ENCODE assay signal across 8 cellular contexts in genomic region chr12:57693659-57694458, GRCh38. TPM values are rescaled to one million over a fixed set of nuclear protein-coding genes. Genes with fewer than 3 reads are reported as not detected.
DNase-seq lines count a peak whose midpoint lies in the region; ATAC-seq and TF ChIP-seq lines count a peak whose summit lies in the region.

Gene OS9 (plus strand): TSS chr12:57694132. CDS start chr12:57694162, 30 bp downstream.

- ATAC-seq in GM19324 (IDR thresholded peaks at IDR 0.05; ENCODE audit: low FRiP score, unreplicated experiment) (peak; percentile 97), HG03469 (IDR thresholded peaks at IDR 0.05; ENCODE audit: unreplicated experiment) (peak; percentile 94), left lobe of liver (peak; percentile 94)

- H3K9me3 Mint-ChIP-seq in activated CD4-positive, alpha-beta T cell treated with anti-CD3 and anti-CD28 coated beads, Interleukin-2, amount 10 ng/mL, durations not matched to agents 24 days and 14 days, result no peaks in the 10 kb centered on the region

- no peak within 1 kb of the TSS for H3K27ac Mint-ChIP-seq in activated CD4-positive, alpha-beta T cell treated with anti-CD3 and anti-CD28 coated beads, Interleukin-2, amount 10 ng/mL, durations not matched to agents 24 days and 14 days

- TF ChIP-seq CTCF in C4-2B (conservative IDR thresholded peaks at IDR 0.05), result peak; percentile 93

- peaks cover 1% of the 10 kb centered on the region for H3K4me1 Mint-ChIP-seq in activated CD4-positive, alpha-beta T cell treated with anti-CD3 and anti-CD28 coated beads, Interleukin-2, amount 10 ng/mL, durations not matched to agents 24 days and 14 days

- DNase-seq in NCI-H526 (lab: John Stamatoyannopoulos, UW), result peak; percentile 99 to 100
- peak; percentile 98 for DNase-seq in activated CD4-positive, alpha-beta T cell treated with anti-CD3 and anti-CD28 coated beads, Interleukin-2, amount 10 ng/mL, durations not matched to agents 24 days and 14 days
- DNase-seq in dedifferentiated amniotic fluid mesenchymal stem cell (ENCODE audit: extremely low spot score), result peak; percentile 100
- DNase-seq in left lobe of liver (ENCODE audit: low spot score), result peak; percentile 98
- peak; percentile 95 for DNase-seq in stimulated activated CD4-positive, alpha-beta T cell treated with anti-CD3 and anti-CD28 coated beads, Interleukin-2, amount 100 ng/mL, for 4 hours (ENCODE audit: low read depth)

- H3K36me3 Mint-ChIP-seq in activated CD4-positive, alpha-beta T cell treated with anti-CD3 and anti-CD28 coated beads, Interleukin-2, amount 10 ng/mL, durations not matched to agents 24 days and 14 days (ENCODE audit: low read depth), result peaks cover 30% of the 10 kb centered on the region

- peaks cover 13% of the 10 kb centered on the region for H3K27me3 Mint-ChIP-seq in activated CD4-positive, alpha-beta T cell treated with anti-CD3 and anti-CD28 coated beads, Interleukin-2, amount 10 ng/mL, durations not matched to agents 24 days and 14 days

- H3K27ac ChIP-seq in C4-2B, result peak within 1 kb of the TSS; percentile 64

- intact Hi-C loops in activated CD4-positive, alpha-beta T cell treated with anti-CD3 and anti-CD28 coated beads, Interleukin-2, amount 10 ng/mL, durations not matched to agents 24 days and 14 days (cut with micrococcal nuclease), result loop anchor here (1.0 to 10.0 kb wide), 7 partner anchors 50 to 219 kb away; partner anchors contain the start of genes ARHGAP9, B4GALNT1, DCTN2 and DDIT3

- H3K4me3 Mint-ChIP-seq in activated CD4-positive, alpha-beta T cell treated with anti-CD3 and anti-CD28 coated beads, Interleukin-2, amount 10 ng/mL, durations not matched to agents 24 days and 14 days, result no peak within 1 kb of the TSS

RNA-seq across cellular contexts. Expression of gene OS9, which starts in this region (rescaled TPM):
- total RNA-seq in activated CD4-positive, alpha-beta T cell treated with anti-CD3 and anti-CD28 coated beads, Interleukin-2, amount 10 ng/mL, durations not matched to agents 24 days and 14 days, result 84.3 and 92.6 TPM in 2 replicates
- total RNA-seq in left lobe of liver, result 230 TPM

Comparison
In these comparisons a context has a peak if more than half of its experiments do, and no peak if none do; other contexts are left out.
1. Peak in every context shown above with its lines: DNase-seq, ATAC-seq and H3K27ac ChIP-seq.